In the genomic region with DNA sequence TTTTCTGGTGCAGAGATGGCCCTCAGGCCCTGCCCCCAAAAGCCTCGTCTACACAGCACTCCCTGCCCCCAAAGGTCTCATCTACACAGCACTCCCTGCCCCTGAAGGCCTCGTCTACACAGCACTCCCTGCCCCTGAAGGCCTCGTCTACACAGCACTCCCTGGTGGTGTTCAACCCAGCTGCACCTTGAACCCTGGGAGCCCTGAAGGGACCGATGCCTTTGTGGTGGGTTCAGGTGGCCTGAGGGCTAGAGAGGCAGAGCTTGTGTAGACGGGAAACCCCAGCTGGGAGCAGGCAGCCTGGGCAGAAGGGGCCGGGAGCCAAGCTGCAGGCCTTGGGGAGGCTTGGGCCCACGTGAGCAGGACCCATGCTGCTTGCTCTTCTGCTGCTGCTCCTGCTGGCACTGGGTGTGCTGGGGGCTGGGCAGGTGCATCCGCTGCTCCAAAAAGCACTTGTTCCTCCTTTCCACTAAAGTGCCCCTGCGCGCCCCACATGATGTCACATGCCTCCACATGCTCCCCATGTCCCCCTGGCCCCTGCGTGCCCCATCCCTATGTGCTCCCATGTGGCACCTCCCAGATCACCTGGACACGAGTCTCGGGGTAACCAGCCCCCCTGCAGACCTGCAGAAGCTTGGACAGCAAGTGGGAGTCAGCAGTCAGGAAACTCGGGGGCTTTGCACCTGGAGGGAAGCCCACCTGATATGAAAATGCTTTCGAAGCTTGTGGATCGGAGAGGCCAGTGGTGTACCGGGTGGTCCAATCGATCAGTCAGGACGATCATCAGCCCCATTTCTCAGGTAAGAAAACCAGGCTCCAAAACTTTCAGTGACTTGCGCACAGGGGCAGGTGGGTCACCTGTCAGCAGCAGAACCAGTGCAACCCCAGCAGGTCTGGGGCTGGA, we compare ENCODE assay signal across 23 cellular contexts.
DNase-seq lines count a peak whose midpoint lies in the region; ATAC-seq and TF ChIP-seq lines count a peak whose summit lies in the region.
"Had no signal": no experiment of that assay in that cellular context is flagged by ENCODE, and none has a peak within 500 bp of the region (broad histone marks: within the 10 kb centered on the region; RNA-seq: fewer than 3 reads in every experiment).

No MANE protein-coding gene starts in this region.

- H3K36me3 Mint-ChIP-seq in activated T-cell treated with anti-CD3 and anti-CD28 coated beads, Interleukin-2, amount 50 U/mL, for 24 hours (ENCODE audit: low read depth), result no peaks in the 10 kb centered on the region
- H3K36me3 Mint-ChIP-seq: CD4-positive, CD25-positive, alpha-beta regulatory T cell had no signal

- no peak overlapping the region for H3K4me3 Mint-ChIP-seq in activated T-cell treated with anti-CD3 and anti-CD28 coated beads, Interleukin-2, amount 50 U/mL, for 24 hours
- H3K4me3 Mint-ChIP-seq: CD4-positive, CD25-positive, alpha-beta regulatory T cell; nephron progenitor cell had no signal

- H3K9me3 Mint-ChIP-seq in activated T-cell treated with anti-CD3 and anti-CD28 coated beads, Interleukin-2, amount 50 U/mL, for 24 hours, result no peaks in the 10 kb centered on the region
- H3K9me3 Mint-ChIP-seq: nephron progenitor cell had no signal

- H3K79me2 ChIP-seq in OCI-LY3 (ENCODE audit: low read length), result no peaks in the 10 kb centered on the region

- peak overlapping the region; percentile 40 for H3K4me2 ChIP-seq in OCI-LY3 (ENCODE audit: low read length)

- no peaks in the 10 kb centered on the region for H4K20me1 ChIP-seq in OCI-LY3 (ENCODE audit: insufficient read depth, low read length)

- peak overlapping the region; percentile 92 for H2AFZ ChIP-seq in OCI-LY3 (ENCODE audit: low read depth, low read length)

- H3K4me1 Mint-ChIP-seq in activated T-cell treated with anti-CD3 and anti-CD28 coated beads, Interleukin-2, amount 50 U/mL, for 24 hours (ENCODE audit: low read depth), result no peaks in the 10 kb centered on the region
- H3K4me1 Mint-ChIP-seq: CD4-positive, CD25-positive, alpha-beta regulatory T cell had no signal

- no peak overlapping the region for H3K4me3 ChIP-seq in OCI-LY3 (ENCODE audit: low read length)
- H3K4me3 ChIP-seq: gastroesophageal sphincter had no signal

- no peaks in the 10 kb centered on the region for H3K36me3 ChIP-seq in OCI-LY3 (replicated peaks; ENCODE audit: low read depth, low read length)
- H3K36me3 ChIP-seq: gastroesophageal sphincter had no signal

- no peaks in the 10 kb centered on the region for H3K27me3 ChIP-seq in OCI-LY3 (ENCODE audit: low read depth, low read length)
- H3K27me3 ChIP-seq: gastroesophageal sphincter had no signal

- no peak overlapping the region; the same call in 1 of the 2 replicates for H3K9ac ChIP-seq in OCI-LY3 (ENCODE audit: low read length)

- no peak for ATAC-seq in left colon
- ATAC-seq in sciatic nerve, result no peak
- no peak for ATAC-seq in GM21526 (IDR thresholded peaks at IDR 0.05; ENCODE audit: low FRiP score, unreplicated experiment)
- ATAC-seq: gastroesophageal sphincter had no signal

- no peaks in the 10 kb centered on the region; the same call in 1 of the 2 replicates for H3K9me3 ChIP-seq in OCI-LY3 (ENCODE audit: insufficient read depth, low read length)
- H3K9me3 ChIP-seq: gastroesophageal sphincter had no signal

- no peak overlapping the region for H3K27ac ChIP-seq in OCI-LY3 (ENCODE audit: low read length)
- H3K27ac ChIP-seq: gastroesophageal sphincter, HL-60, VCaP had no signal

- peaks cover 13% of the 10 kb centered on the region for H3K4me1 ChIP-seq in OCI-LY3 (ENCODE audit: low read length)

- DNase-seq in activated T-cell treated with anti-CD3 and anti-CD28 coated beads, Interleukin-2, amount 50 U/mL, for 1 hour, result peak; percentile 11
- DNase-seq in activated T-cell treated with anti-CD3 and anti-CD28 coated beads, Interleukin-2, amount 50 U/mL, for 24 hours, result no peak
- peak; percentile 1 to 12 for DNase-seq in left colon
- DNase-seq in sciatic nerve (ENCODE audit: low spot score), result peak; percentile 52
- no peak for DNase-seq in DMS53 treated with DMSO at 0.1 percent for 48 hours (lab: John Stamatoyannopoulos, UW; ENCODE audit: unreplicated experiment)
- no peak for DNase-seq in GM10266 (ENCODE audit: extremely low spot score)
- DNase-seq: amniotic stem cell; caudate nucleus; CD4-positive, CD25-positive, alpha-beta regulatory T cell; DMS79; NCI-H1930; NCI-H446 treated with DMSO at 0.1 percent for 48 hours; nephron progenitor cell; NK-92 treated with Interleukin-12 subunit alpha and Interleukin-12 subunit beta, amount 100 ng/mL, for 24 hours; SHP77 treated with DMSO at 0.1 percent for 48 hours; stimulated activated naive CD4-positive, alpha-beta T cell treated with Interleukin-2 at 50 U/mL for 16 hours; T-helper 1 cell; trophoblast cell had no signal

- H3K27ac Mint-ChIP-seq in activated T-cell treated with anti-CD3 and anti-CD28 coated beads, Interleukin-2, amount 50 U/mL, for 24 hours, result no peak overlapping the region
- H3K27ac Mint-ChIP-seq: CD4-positive, CD25-positive, alpha-beta regulatory T cell had no signal

- intact Hi-C loops in left colon (cut with DNase I, micrococcal nuclease), result no loop called here
- intact Hi-C loops in sciatic nerve (cut with DNase I), result no loop called here

- no peaks in the 10 kb centered on the region for H3K27me3 Mint-ChIP-seq in activated T-cell treated with anti-CD3 and anti-CD28 coated beads, Interleukin-2, amount 50 U/mL, for 24 hours
- H3K27me3 Mint-ChIP-seq: CD4-positive, CD25-positive, alpha-beta regulatory T cell had no signal

- peak; percentile 30 for TF ChIP-seq CTCF in OCI-LY3 (IDR thresholded peaks at IDR 0.05; ENCODE audit: low read depth, low read length)
- no peak for TF ChIP-seq CTCF in GM10266 (IDR thresholded peaks at IDR 0.05; ENCODE audit: control insufficient read depth, insufficient read depth, low read depth, missing control alignments)

Comparison
In these comparisons a context has a peak if more than half of its experiments do, and no peak if none do; other contexts are left out.
1. DNase-seq: peak in activated T-cell treated with anti-CD3 and anti-CD28 coated beads, Interleukin-2, amount 50 U/mL, for 1 hour (single experiment), left colon (2 of 2) and sciatic nerve (single experiment); none in activated T-cell treated with anti-CD3 and anti-CD28 coated beads, Interleukin-2, amount 50 U/mL, for 24 hours (single experiment), DMS53 treated with DMSO at 0.1 percent for 48 hours (single experiment) and GM10266 (single experiment).